ENCODE assay signal across 10 cellular contexts in genomic region chr2:229910147-229910831, GRCh38. TPM values are rescaled to one million over a fixed set of nuclear protein-coding genes. Genes with fewer than 3 reads are reported as not detected.
A peak's percentile ranks its signal among the peaks of the same experiment; 100 is the strongest.
DNase-seq lines count a peak whose midpoint lies in the region; ATAC-seq and TF ChIP-seq lines count a peak whose summit lies in the region.
"Had no signal": no experiment of that assay in that cellular context is flagged by ENCODE, and none has a peak within 500 bp of the region (broad histone marks: within the 10 kb centered on the region; RNA-seq: fewer than 3 reads in every experiment).

No MANE protein-coding gene starts in this region.

- intact Hi-C loops in CD8-positive, alpha-beta T cell (cut with DNase I, micrococcal nuclease), result loop anchor here (1.0 to 10.0 kb wide), 2 partner anchors 109 to 315 kb away; partner anchors contain the start of gene SP140 (in 1 of the 2)
- intact Hi-C loops in dorsolateral prefrontal cortex (cut with DNase I), result loop anchor here in 1 of 2 donors (10.0 kb wide), 1 partner anchor 125 kb away; no protein-coding TSS in a partner anchor

- H3K4me3 Mint-ChIP-seq in CD8-positive, alpha-beta T cell, result no peak overlapping the region

- WGBS in ectodermal cell, 2 experiments, result no CpG with 5 or more reads among the region's 1 CpG

- ATAC-seq in CD8-positive, alpha-beta T cell, result peak; percentile 34
- ATAC-seq in GM19035 (IDR thresholded peaks at IDR 0.05; ENCODE audit: unreplicated experiment), result peak; percentile 16
- peak; percentile 9 for ATAC-seq in HG03175 (IDR thresholded peaks at IDR 0.05; ENCODE audit: unreplicated experiment)

- H3K36me3 Mint-ChIP-seq in CD8-positive, alpha-beta T cell, result peaks cover 28% of the 10 kb centered on the region

- no peak for TF ChIP-seq CTCF in CD8-positive, alpha-beta T cell (IDR thresholded peaks at IDR 0.05)
- no peak for TF ChIP-seq CTCF in dorsolateral prefrontal cortex (IDR thresholded peaks at IDR 0.05 in 54 of 56, conservative IDR thresholded peaks at IDR 0.05 in 2 of 56; ENCODE audit: low read depth in 1 of 56, partially characterized antibody in 56 of 56)

- H3K36me3 ChIP-seq in CD8-positive, alpha-beta T cell (ENCODE audit: insufficient read depth, low read length), result peaks cover 7% of the 10 kb centered on the region
- H3K36me3 ChIP-seq in ectodermal cell (ENCODE audit: control insufficient read depth, insufficient read depth, low read length), result no peaks in the 10 kb centered on the region

- peaks cover 61% of the 10 kb centered on the region for H3K4me1 Mint-ChIP-seq in CD8-positive, alpha-beta T cell (ENCODE audit: low read depth)

- no peaks in the 10 kb centered on the region for H3K27me3 Mint-ChIP-seq in CD8-positive, alpha-beta T cell (ENCODE audit: low read depth)

- peaks cover 14% of the 10 kb centered on the region for H3K4me1 ChIP-seq in CD8-positive, alpha-beta T cell (ENCODE audit: insufficient read depth, low read length)
- H3K4me1 ChIP-seq in ectodermal cell (ENCODE audit: control insufficient read depth, insufficient read depth, low read length), result no peaks in the 10 kb centered on the region

- no peaks in the 10 kb centered on the region for H3K27me3 ChIP-seq in CD8-positive, alpha-beta T cell (ENCODE audit: insufficient read depth, low read length)
- H3K27me3 ChIP-seq in ectodermal cell (ENCODE audit: control insufficient read depth, insufficient read depth, low read length, poor library complexity, severe bottlenecking) (no peaks in the 10 kb centered on the region), dorsolateral prefrontal cortex (no peaks in the 10 kb centered on the region)
- H3K27me3 ChIP-seq: ascending aorta, spleen had no signal

- no peak overlapping the region for H3K27ac ChIP-seq in CD8-positive, alpha-beta T cell (ENCODE audit: low read depth, low read length)
- peak overlapping the region; percentile 16 for H3K27ac ChIP-seq in ectodermal cell (ENCODE audit: insufficient read depth, low read depth, low read length, poor library complexity, severe bottlenecking)
- H3K27ac ChIP-seq in dorsolateral prefrontal cortex, result peak overlapping the region in 1 of 59 donors; percentile 13

- no peak overlapping the region for H3K4me3 ChIP-seq in CD8-positive, alpha-beta T cell (ENCODE audit: low read depth, low read length)
- H3K4me3 ChIP-seq in ectodermal cell (ENCODE audit: insufficient read depth, low read depth, low read length), result no peak overlapping the region
- H3K4me3 ChIP-seq in dorsolateral prefrontal cortex, result no peak overlapping the region
- H3K4me3 ChIP-seq: ascending aorta, spleen had no signal

- no peaks in the 10 kb centered on the region for H3K9me3 ChIP-seq in CD8-positive, alpha-beta T cell (ENCODE audit: low read length)
- H3K9me3 ChIP-seq in ectodermal cell (ENCODE audit: control insufficient read depth, low read length), result no peaks in the 10 kb centered on the region
- H3K9me3 ChIP-seq: ascending aorta, spleen had no signal

- CTCF ChIA-PET in CD8-positive, alpha-beta T cell (lab: Charles Lee), result interaction anchor here (0.7 to 4.2 kb wide), 11 partner anchors 17 to 130 kb away, joined by 3 to 52 read pairs (median 4); no protein-coding TSS in a partner anchor

- peak overlapping the region; percentile 76 for H3K27ac Mint-ChIP-seq in CD8-positive, alpha-beta T cell

- no peaks in the 10 kb centered on the region for H3K9me3 Mint-ChIP-seq in CD8-positive, alpha-beta T cell

- POLR2A ChIA-PET in CD8-positive, alpha-beta T cell (lab: Charles Lee), result interaction anchor here (0.6 to 2.3 kb wide), 2 partner anchors 11 to 65 kb away, joined by 3 to 15 read pairs; partner anchors contain the start of genes FBXO36 and TRIP12

- no peak for DNase-seq in CD8-positive, alpha-beta T cell
- no peak for DNase-seq in NCI-H524 treated with DMSO at 0.1 percent for 48 hours (lab: John Stamatoyannopoulos, UW)
- no peak for DNase-seq in NOMO-1 treated with DMSO at 0.1 percent for 48 hours (lab: John Stamatoyannopoulos, UW; ENCODE audit: unreplicated experiment)
- DNase-seq in CD1c-positive myeloid dendritic cell (ENCODE audit: extremely low spot score), result no peak
- no peak for DNase-seq in dorsolateral prefrontal cortex
- DNase-seq: spleen had no signal

RNA-seq across cellular contexts. Expression of gene TRIP12, which starts 11.5 kb away (rescaled TPM):
- total RNA-seq in CD8-positive, alpha-beta T cell, result 100 to 1,000 TPM; 156 to 167 TPM
- polyA plus RNA-seq in ectodermal cell (2013, experiment 1 of 4), result 122 TPM
- 131 TPM for polyA plus RNA-seq in ectodermal cell (2013, experiment 2 of 4)
- 79.0 TPM for polyA plus RNA-seq in ectodermal cell (2013, experiment 3 of 4)
- polyA plus RNA-seq in ectodermal cell (2013, experiment 4 of 4), result 101 TPM
- total RNA-seq in dorsolateral prefrontal cortex, result 100 to 1,000 TPM; 207 to 293 (median 249) TPM

RNA-seq across cellular contexts. Expression of gene FBXO36, which starts 12.0 kb away (rescaled TPM):
- 1 to 10 TPM; 1.0 TPM for total RNA-seq in CD8-positive, alpha-beta T cell
- 7.0 TPM for polyA plus RNA-seq in ectodermal cell (2013, experiment 1 of 4)
- polyA plus RNA-seq in ectodermal cell (2013, experiment 2 of 4), result 7.0 TPM
- 6.4 TPM for polyA plus RNA-seq in ectodermal cell (2013, experiment 3 of 4)
- 6.5 TPM for polyA plus RNA-seq in ectodermal cell (2013, experiment 4 of 4)
- 10 to 100 TPM in 13 of 120 experiments, 1 to 10 TPM in 107; 3.9 to 12.0 (median 7.9) TPM for total RNA-seq in dorsolateral prefrontal cortex
